Comparison of ENCODE assay signal across 34 cellular contexts in genomic region chr5:135526924-135527323, GRCh38. TPM values are rescaled to one million over a fixed set of nuclear protein-coding genes. Genes with fewer than 3 reads are reported as not detected.
"Had no signal": no experiment of that assay in that cellular context is flagged by ENCODE, and none has a peak within 500 bp of the region (broad histone marks: within the 10 kb centered on the region; RNA-seq: fewer than 3 reads in every experiment).

No MANE protein-coding gene starts in this region.

- ATAC-seq: effector memory CD8-positive, alpha-beta T cell; gastrocnemius medialis; heart left ventricle; left cardiac atrium; left lung; naive thymus-derived CD8-positive, alpha-beta T cell; psoas muscle; right cardiac atrium; stimulated activated memory B cell treated with anti-CD40 and anti-IgM and Interleukin-4, amounts not matched to agents 10 μg/mL and 1 μg/mL and 100 μg/mL, for 72 hours; stimulated activated naive CD8-positive, alpha-beta T cell treated with anti-CD3 and anti-CD28 coated beads, Interleukin-15, Interleukin-2, amounts not matched to agents 100 U/mL and 50 U/mL, for 24 hours had no signal

- H3K4me3 Mint-ChIP-seq: effector memory CD8-positive, alpha-beta T cell; naive thymus-derived CD8-positive, alpha-beta T cell; nephron progenitor cell; stimulated activated memory B cell treated with anti-CD40 and anti-IgM and Interleukin-4, amounts not matched to agents 10 μg/mL and 1 μg/mL and 100 μg/mL, for 72 hours had no signal

- H3K4me1 Mint-ChIP-seq: naive thymus-derived CD8-positive, alpha-beta T cell; nephron progenitor cell; stimulated activated memory B cell treated with anti-CD40 and anti-IgM and Interleukin-4, amounts not matched to agents 10 μg/mL and 1 μg/mL and 100 μg/mL, for 72 hours had no signal

- FAIRE-seq: endometrium, kidney had no signal

- H3K4me1 ChIP-seq: gastrocnemius medialis, heart left ventricle, left lung, psoas muscle, sigmoid colon, tibial nerve, upper lobe of left lung, uterus had no signal

- H3K9me3 Mint-ChIP-seq: effector memory CD8-positive, alpha-beta T cell had no signal

- DNase-seq: dermis blood vessel endothelial cell; effector memory CD8-positive, alpha-beta T cell; foreskin fibroblast; gastrocnemius medialis; heart left ventricle; kidney; left cardiac atrium; left lung; mammary epithelial cell; mesendoderm; naive thymus-derived CD8-positive, alpha-beta T cell; nephron progenitor cell; nucleus accumbens; ovary; posterior cingulate gyrus; psoas muscle; right cardiac atrium; sigmoid colon; stimulated activated CD4-positive, alpha-beta T cell treated with anti-CD3 and anti-CD28 coated beads, Interleukin-2, amount 100 ng/mL, for 24 hours; stimulated activated CD4-positive, alpha-beta T cell treated with anti-CD3 and anti-CD28 coated beads, Interleukin-4, amount 100 ng/mL, for 24 hours; stimulated activated naive CD8-positive, alpha-beta T cell treated with anti-CD3 and anti-CD28 coated beads, Interleukin-15, Interleukin-2, amounts not matched to agents 100 U/mL and 50 U/mL, for 24 hours; substantia nigra; upper lobe of left lung; uterus had no signal

- H3K36me3 Mint-ChIP-seq: stimulated activated memory B cell treated with anti-CD40 and anti-IgM and Interleukin-4, amounts not matched to agents 10 μg/mL and 1 μg/mL and 100 μg/mL, for 72 hours had no signal

- H3K27ac Mint-ChIP-seq: effector memory CD8-positive, alpha-beta T cell; naive thymus-derived CD8-positive, alpha-beta T cell; nephron progenitor cell; stimulated activated memory B cell treated with anti-CD40 and anti-IgM and Interleukin-4, amounts not matched to agents 10 μg/mL and 1 μg/mL and 100 μg/mL, for 72 hours had no signal

- H3K9me3 ChIP-seq: gastrocnemius medialis, heart left ventricle, left lung, ovary, psoas muscle, sigmoid colon, thoracic aorta, tibial nerve, upper lobe of left lung, uterus had no signal

- H3K27me3 ChIP-seq: ovary, upper lobe of left lung had no signal

- H3K27ac ChIP-seq: coronary artery, gastrocnemius medialis, heart left ventricle, hepatocyte, left lung, ovary, psoas muscle, sigmoid colon, thoracic aorta, tibial nerve, upper lobe of left lung, uterus had no signal

- H3K4me3 ChIP-seq: coronary artery, gastrocnemius medialis, heart left ventricle, hepatocyte, left lung, ovary, psoas muscle, sigmoid colon, thoracic aorta, tibial nerve, upper lobe of left lung, uterus had no signal

- H3K36me3 ChIP-seq: gastrocnemius medialis, heart left ventricle, left lung, ovary, sigmoid colon, thoracic aorta, tibial nerve, upper lobe of left lung, uterus had no signal

RNA-seq across cellular contexts. Expression of gene NEUROG1, which starts 8.8 kb away (rescaled TPM):
- total RNA-seq: dermis blood vessel endothelial cell; gastrocnemius medialis; heart left ventricle; hepatocyte; kidney; left cardiac atrium; left lung; lower leg skin; mammary epithelial cell; myocyte; naive thymus-derived CD8-positive, alpha-beta T cell; ovary; psoas muscle; renal cortical epithelial cell; right cardiac atrium; sigmoid colon; skeletal muscle tissue; thoracic aorta; tibial nerve; upper lobe of left lung; uterus had no signal

RNA-seq across cellular contexts. Expression of gene CXCL14, which starts 51.9 kb away (rescaled TPM):
- total RNA-seq: myocyte; naive thymus-derived CD8-positive, alpha-beta T cell had no signal
